Comparison of ENCODE assay signal across 6 cellular contexts in the genomic region with DNA sequence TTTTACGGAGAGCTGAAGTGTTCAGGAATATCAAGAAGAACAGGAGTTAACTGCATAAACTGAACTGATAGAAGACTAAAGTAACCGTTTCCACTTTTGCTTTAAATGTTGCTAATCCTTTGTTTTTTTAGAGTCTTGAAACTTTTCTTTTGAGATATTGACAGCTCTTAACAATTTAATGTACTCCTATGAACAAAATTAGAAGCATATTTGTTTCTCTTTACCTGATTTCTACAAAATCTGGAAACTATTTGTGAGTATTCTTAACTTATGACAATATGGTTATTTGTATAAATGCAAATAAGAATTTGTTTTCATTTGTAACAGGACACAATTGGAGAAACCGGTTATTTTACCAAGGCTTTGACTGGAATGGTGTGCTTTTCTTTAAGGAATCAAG.
"Had no signal": no experiment of that assay in that cellular context is flagged by ENCODE, and none has a peak within 500 bp of the region (broad histone marks: within the 10 kb centered on the region; RNA-seq: fewer than 3 reads in every experiment).

No MANE protein-coding gene starts in this region.

- H3K36me3 ChIP-seq: HAP-1 had no signal

- H3K9ac ChIP-seq: GM23248 had no signal

- H3K27ac ChIP-seq: GM23248, HL-60 had no signal

- H3K4me3 Mint-ChIP-seq: IgD-negative memory B cell had no signal

- H3K4me1 ChIP-seq: HAP-1 had no signal

- H3K36me3 Mint-ChIP-seq: IgD-negative memory B cell had no signal

- DNase-seq: GM23248, GOT3, H7 had no signal

- H3K4me3 ChIP-seq: GM23248, HAP-1 had no signal
